ENCODE assay signal across 8 cellular contexts in the genomic region with DNA sequence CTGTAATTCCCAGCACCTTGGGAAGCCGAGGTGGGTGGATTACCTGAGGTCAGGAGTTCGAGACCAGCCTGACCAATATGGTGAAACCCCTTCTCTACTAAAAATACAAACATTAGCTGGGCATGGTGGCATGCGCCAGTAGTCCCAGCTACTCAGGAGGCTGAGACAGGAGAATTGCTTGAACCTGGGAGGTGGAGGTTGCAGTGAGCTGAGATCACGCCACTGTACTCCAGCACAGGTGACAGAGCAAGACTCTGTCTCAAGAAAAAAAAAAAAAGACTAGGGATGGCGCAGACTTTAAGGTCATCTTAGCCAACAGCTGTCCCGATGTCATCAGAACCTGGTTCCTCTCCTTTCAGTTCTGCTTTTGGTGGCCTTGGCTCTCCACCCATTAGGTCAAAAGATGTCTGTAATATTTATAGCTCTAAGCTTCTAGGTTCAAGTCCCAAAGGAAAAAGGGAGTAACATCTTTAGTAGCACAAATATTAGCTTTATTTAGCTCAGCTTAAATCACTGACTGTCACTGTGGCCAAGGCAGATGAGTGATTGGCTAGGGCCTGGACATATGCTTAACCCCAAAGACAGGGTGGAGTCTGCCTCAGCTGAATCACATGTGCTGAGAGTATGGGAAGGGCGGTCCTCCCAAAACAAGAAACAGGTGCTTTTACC. TPM values are rescaled to one million over a fixed set of nuclear protein-coding genes. Genes with fewer than 3 reads are reported as not detected.
DNase-seq lines count a peak whose midpoint lies in the region; ATAC-seq and TF ChIP-seq lines count a peak whose summit lies in the region.
"Not testable (repeated sequence)": the region's sequence is repeated elsewhere in the genome, so short reads cannot be mapped to it uniquely, and the experiment has no call there.

No MANE protein-coding gene starts in this region.

- not testable (repeated sequence) for H3K36me3 ChIP-seq in GM06990 (ENCODE audit: control insufficient read depth, insufficient read depth, low read length)

- H3K36me3 Mint-ChIP-seq in effector memory CD8-positive, alpha-beta T cell (ENCODE audit: insufficient read depth), result not testable (repeated sequence)

- DNase-seq in GM06990 (ENCODE audit: extremely low read depth, insufficient read length), result peak; percentile 84
- DNase-seq in NOMO-1 treated with dmso at 0.1 percent for 144 hours (lab: John Stamatoyannopoulos, UW; ENCODE audit: unreplicated experiment), result peak; percentile 86
- DNase-seq in effector memory CD8-positive, alpha-beta T cell; omental fat pad (ENCODE audit: low spot score): not testable (repeated sequence)

- H3K27ac Mint-ChIP-seq in effector memory CD8-positive, alpha-beta T cell, result peak overlapping the region; percentile 29 to 74

- TF ChIP-seq CTCF in GM06990 (IDR thresholded peaks at IDR 0.05; ENCODE audit: insufficient read depth, low read length, poor library complexity, severe bottlenecking); omental fat pad (IDR thresholded peaks at IDR 0.05): not testable (repeated sequence)

- not testable (repeated sequence) for H3K27me3 Mint-ChIP-seq in effector memory CD8-positive, alpha-beta T cell

- H3K4me3 ChIP-seq in GM06990 (replicated peaks; ENCODE audit: low read depth, low read length), result not testable (repeated sequence)

- H3K4me1 Mint-ChIP-seq in effector memory CD8-positive, alpha-beta T cell (ENCODE audit: low read depth in 2 of 2), result not testable (repeated sequence)

- ATAC-seq in GM18907 (IDR thresholded peaks at IDR 0.05; ENCODE audit: unreplicated experiment), result peak; percentile 97
- ATAC-seq in GM21423 (IDR thresholded peaks at IDR 0.05; ENCODE audit: unreplicated experiment), result peak; percentile 92
- peak; percentile 96 for ATAC-seq in HG02885 (IDR thresholded peaks at IDR 0.05; ENCODE audit: poor library complexity, unreplicated experiment)
- peak; percentile 86 for ATAC-seq in HG03439 (IDR thresholded peaks at IDR 0.05; ENCODE audit: unreplicated experiment)
- peak; percentile 29 for ATAC-seq in effector memory CD8-positive, alpha-beta T cell (replicated peaks)
- ATAC-seq in omental fat pad (ENCODE audit: low FRiP score), result peak; percentile 47

- not testable (repeated sequence) for H3K9me3 Mint-ChIP-seq in effector memory CD8-positive, alpha-beta T cell

- H3K4me3 Mint-ChIP-seq in effector memory CD8-positive, alpha-beta T cell, result not testable (repeated sequence)

- not testable (repeated sequence) for H3K27me3 ChIP-seq in GM06990 (replicated peaks; ENCODE audit: control insufficient read depth, insufficient read depth, low read length)

RNA-seq across cellular contexts. Expression of gene CDK17, which starts 7.3 kb away (rescaled TPM):
- total RNA-seq in omental fat pad, result 100 to 1,000 TPM in 2 of 4 donors, 10 to 100 TPM in 2; 35.8 to 107 (median 100) TPM

Comparison
In these comparisons a context has a peak if more than half of its experiments do, and no peak if none do; other contexts are left out.
1. ATAC-seq: peak in every context shown above with its lines; median percentile 97 in GM18907; 96 in HG02885; 92 in GM21423; 86 in HG03439; 47 in omental fat pad; 29 in effector memory CD8-positive, alpha-beta T cell.